11 cellular contexts compared by ENCODE assay signal in genomic region chr13:93963266-93964131, GRCh38.
DNase-seq lines count a peak whose midpoint lies in the region; TF ChIP-seq lines count a peak whose summit lies in the region.
"Had no signal": no experiment of that assay in that cellular context is flagged by ENCODE, and none has a peak within 500 bp of the region (broad histone marks: within the 10 kb centered on the region; RNA-seq: fewer than 3 reads in every experiment).

No MANE protein-coding gene starts in this region.

- no peaks in the 10 kb centered on the region for H3K79me2 ChIP-seq in osteoblast (ENCODE audit: insufficient read depth, low read length)

- peak overlapping the region; percentile 14 for H3K4me2 ChIP-seq in osteoblast (ENCODE audit: insufficient read depth, low read length)

- H3K27ac ChIP-seq in osteoblast (ENCODE audit: low read depth, low read length) (no peak overlapping the region), prostate gland (no peak overlapping the region)

- H3K27me3 ChIP-seq in osteoblast (ENCODE audit: insufficient read depth, low read length): no peaks in the 10 kb centered on the region
- H3K27me3 ChIP-seq in prostate gland (replicated peaks; ENCODE audit: insufficient read depth): no peaks in the 10 kb centered on the region

- H3K4me1 ChIP-seq in osteoblast (ENCODE audit: insufficient read depth, low read length): peaks cover 9% of the 10 kb centered on the region
- H3K4me1 ChIP-seq in prostate gland (replicated peaks): no peaks in the 10 kb centered on the region

- no peaks in the 10 kb centered on the region for H4K20me1 ChIP-seq in osteoblast (ENCODE audit: insufficient read depth, low read length)

- H3K4me3 ChIP-seq in choroid plexus epithelial cell (ENCODE audit: low read depth, low read length) (no peak overlapping the region), osteoblast (ENCODE audit: insufficient read depth, low read length) (no peak overlapping the region), prostate gland (no peak overlapping the region)

- TF ChIP-seq POLR2A in prostate gland (IDR thresholded peaks at IDR 0.05): no peak

- WGBS in prostate gland: 19% methylated on average over 6 of the region's 6 CpGs

- H3K36me3 ChIP-seq in osteoblast (ENCODE audit: insufficient read depth, low read length): no peaks in the 10 kb centered on the region
- H3K36me3 ChIP-seq in prostate gland: no peaks in the 10 kb centered on the region

- H2AFZ ChIP-seq in osteoblast (ENCODE audit: low read length): no peak overlapping the region

- peak; percentile 3 for DNase-seq in H4 (ENCODE audit: low spot score)
- peak; percentile 70 for DNase-seq in NCI-H2171 (lab: John Stamatoyannopoulos, UW)
- DNase-seq in choroid plexus epithelial cell (ENCODE audit: low read depth): peak; percentile 78
- DNase-seq in osteoblast (ENCODE audit: insufficient read length, low spot score, missing footprints): no peak
- no peak for DNase-seq in head of caudate nucleus
- no peak for DNase-seq in GOT3 (lab: John Stamatoyannopoulos, UW)
- DNase-seq in prostate gland (ENCODE audit: low spot score): no peak
- DNase-seq: activated T-cell treated with anti-CD3 and anti-CD28 coated beads, Interleukin-2, amount 50 U/mL, for 48 hours; dermis blood vessel endothelial cell; immature natural killer cell; posterior cingulate gyrus had no signal

- intact Hi-C loops in head of caudate nucleus (cut with DNase I) (no loop called here), prostate gland (cut with DNase I) (no loop called here)

- TF ChIP-seq CTCF in choroid plexus epithelial cell (conservative IDR thresholded peaks at IDR 0.05; ENCODE audit: low read depth, low read length) (no peak), osteoblast (IDR thresholded peaks at IDR 0.05; ENCODE audit: extremely low read depth, low read depth, low read length) (no peak), prostate gland (IDR thresholded peaks at IDR 0.05) (no peak)

- H3K9me3 ChIP-seq in osteoblast (ENCODE audit: low read depth, low read length) (no peaks in the 10 kb centered on the region), prostate gland (no peaks in the 10 kb centered on the region)

Comparison
In these comparisons a context has a peak if more than half of its experiments do, and no peak if none do; other contexts are left out.
1. DNase-seq: peak in H4 (single experiment), NCI-H2171 (single experiment) and choroid plexus epithelial cell (single experiment); none in osteoblast (single experiment), head of caudate nucleus (0 of 42), GOT3 (single experiment) and prostate gland (single experiment).